Comparison of ENCODE assay signal across 8 cellular contexts in genomic region chr12:50402270-50403000, GRCh38. TPM values are rescaled to one million over a fixed set of nuclear protein-coding genes. Genes with fewer than 3 reads are reported as not detected.
DNase-seq lines count a peak whose midpoint lies in the region; ATAC-seq and TF ChIP-seq lines count a peak whose summit lies in the region.

No MANE protein-coding gene starts in this region.

- no peak for TF ChIP-seq POLR2A in spleen (IDR thresholded peaks at IDR 0.05)

- peaks cover 26% of the 10 kb centered on the region for H3K4me1 Mint-ChIP-seq in activated CD8-positive, alpha-beta memory T cell treated with anti-CD3 and anti-CD28 coated beads, Interleukin-2, amount 10 ng/mL, durations not matched to agents 7 days and 5 days

- peak overlapping the region; percentile 33 for H3K27ac Mint-ChIP-seq in activated CD8-positive, alpha-beta memory T cell treated with anti-CD3 and anti-CD28 coated beads, Interleukin-2, amount 10 ng/mL, durations not matched to agents 7 days and 5 days

- intact Hi-C loops in spleen (cut with DNase I; ENCODE audit: low total_unique reads), result no loop called here

- H3K27me3 Mint-ChIP-seq in activated CD8-positive, alpha-beta memory T cell treated with anti-CD3 and anti-CD28 coated beads, Interleukin-2, amount 10 ng/mL, durations not matched to agents 7 days and 5 days, result no peaks in the 10 kb centered on the region

- no peak for TF ChIP-seq CTCF in HL-60 (IDR thresholded peaks at IDR 0.05; ENCODE audit: insufficient read depth, low read length)
- TF ChIP-seq CTCF in hepatocyte (IDR thresholded peaks at IDR 0.05; ENCODE audit: poor library complexity), result no peak
- no peak for TF ChIP-seq CTCF in spleen (IDR thresholded peaks at IDR 0.05 in 8 of 11, conservative IDR thresholded peaks at IDR 0.05 in 3 of 11)

- 14% methylated on average over 7 of the region's 7 CpGs for WGBS in hepatocyte (ENCODE audit: low lambda C conversion rate, missing lambda C conversion rate)
- WGBS in spleen, 5 donors, result 51 to 63% (median 55%) methylated on average over 7 of the region's 7 CpGs

- DNase-seq in HL-60 (ENCODE audit: low read depth in 1 of 2, low spot score in 1 of 2) (no peak), hepatocyte (ENCODE audit: low spot score) (no peak), spleen (no peak), GM03348 (ENCODE audit: low spot score) (no peak), NCI-H748 treated with DMSO at 0.1 percent for 48 hours (lab: John Stamatoyannopoulos, UW) (no peak), NOMO-1 treated with DMSO at 0.1 percent for 48 hours (lab: John Stamatoyannopoulos, UW; ENCODE audit: unreplicated experiment) (no peak)
- DNase-seq in activated CD8-positive, alpha-beta memory T cell treated with anti-CD3 and anti-CD28 coated beads, Interleukin-2, amount 10 ng/mL, durations not matched to agents 7 days and 5 days, result no peak

- peaks cover 7% of the 10 kb centered on the region for H3K4me1 ChIP-seq in hepatocyte (ENCODE audit: insufficient read depth)
- H3K4me1 ChIP-seq in spleen, result peaks cover 14 to 63% (median 35%) of the 10 kb centered on the region in 6 donors

- H3K9me3 ChIP-seq in hepatocyte (ENCODE audit: low read depth), result no peaks in the 10 kb centered on the region
- no peaks in the 10 kb centered on the region for H3K9me3 ChIP-seq in spleen

- no peaks in the 10 kb centered on the region for H3K9me2 ChIP-seq in hepatocyte (replicated peaks; ENCODE audit: insufficient read depth)

- no peaks in the 10 kb centered on the region for H3K9me3 Mint-ChIP-seq in activated CD8-positive, alpha-beta memory T cell treated with anti-CD3 and anti-CD28 coated beads, Interleukin-2, amount 10 ng/mL, durations not matched to agents 7 days and 5 days (ENCODE audit: low read depth)

- no peak for ATAC-seq in activated CD8-positive, alpha-beta memory T cell treated with anti-CD3 and anti-CD28 coated beads, Interleukin-2, amount 10 ng/mL, durations not matched to agents 7 days and 5 days
- no peak for ATAC-seq in HG03439 (IDR thresholded peaks at IDR 0.05; ENCODE audit: unreplicated experiment)

- H2AFZ ChIP-seq in hepatocyte, result no peak overlapping the region

- H3K4me3 ChIP-seq in HL-60 (replicated peaks; ENCODE audit: insufficient read depth, low read length) (peak overlapping the region; percentile 89), hepatocyte (peak overlapping the region; percentile 73), spleen (peak overlapping the region; percentile 54 to 96 (median 92))

- H3K36me3 ChIP-seq in hepatocyte (replicated peaks; ENCODE audit: insufficient read depth, low read depth) (no peaks in the 10 kb centered on the region), spleen (peaks cover 0 to 8% (median 0%) of the 10 kb centered on the region in 6 donors)

- H3K27ac ChIP-seq in HL-60 (replicated peaks) (peak overlapping the region; percentile 87), hepatocyte (peak overlapping the region; percentile 91), spleen (peak overlapping the region in 7 of 8 donors; percentile 82 to 93 (median 89))

- H4K20me1 ChIP-seq in hepatocyte (ENCODE audit: insufficient read depth, poor library complexity, severe bottlenecking), result peaks cover 45% of the 10 kb centered on the region

- H3K4me3 Mint-ChIP-seq in activated CD8-positive, alpha-beta memory T cell treated with anti-CD3 and anti-CD28 coated beads, Interleukin-2, amount 10 ng/mL, durations not matched to agents 7 days and 5 days, result peak overlapping the region; percentile 95

- H3K27me3 ChIP-seq in HL-60 (ENCODE audit: insufficient read depth, poor library complexity, severe bottlenecking) (no peaks in the 10 kb centered on the region), hepatocyte (no peaks in the 10 kb centered on the region), spleen (replicated peaks in 1 of 7) (no peaks in the 10 kb centered on the region)

- H3K36me3 Mint-ChIP-seq in activated CD8-positive, alpha-beta memory T cell treated with anti-CD3 and anti-CD28 coated beads, Interleukin-2, amount 10 ng/mL, durations not matched to agents 7 days and 5 days, result peaks cover 9% of the 10 kb centered on the region

- H3K79me2 ChIP-seq in hepatocyte, result peaks cover 58% of the 10 kb centered on the region

- peak overlapping the region; percentile 84 for H3K4me2 ChIP-seq in hepatocyte

- CTCF ChIA-PET in activated CD8-positive, alpha-beta memory T cell treated with anti-CD3 and anti-CD28 coated beads, Interleukin-2, amount 10 ng/mL, durations not matched to agents 7 days and 5 days (lab: Charles Lee), result interaction anchor here (1.0 to 1.9 kb wide), 4 partner anchors 13 to 291 kb away, joined by 3 to 5 read pairs (median 4); partner anchors contain the start of gene COX14

RNA-seq across cellular contexts. Expression of gene LARP4, which starts 1.8 kb away (rescaled TPM):
- total RNA-seq in activated CD8-positive, alpha-beta memory T cell treated with anti-CD3 and anti-CD28 coated beads, Interleukin-2, amount 10 ng/mL, durations not matched to agents 7 days and 5 days, result 10 to 100 TPM; 50.5 to 78.2 TPM
- total RNA-seq in hepatocyte (42.0 and 48.7 TPM in 2 replicates), spleen (10 to 100 TPM; 36.3 to 55.8 (median 48.7) TPM)
- polyA plus RNA-seq in hepatocyte (18.2 and 29.4 TPM in 2 replicates), spleen (1 to 10 TPM; 4.7 to 9.2 (median 5.6) TPM)

RNA-seq across cellular contexts. Expression of gene FAM186A, which starts 6.0 kb away (rescaled TPM):
- total RNA-seq in activated CD8-positive, alpha-beta memory T cell treated with anti-CD3 and anti-CD28 coated beads, Interleukin-2, amount 10 ng/mL, durations not matched to agents 7 days and 5 days, result not detected
- total RNA-seq in hepatocyte, result not detected in 2 replicates
- polyA plus RNA-seq in hepatocyte, result not detected in 2 replicates
- not detected for total RNA-seq in spleen
- polyA plus RNA-seq in spleen, result not detected
